1 cellular context compared by ENCODE assay signal in the genomic region with DNA sequence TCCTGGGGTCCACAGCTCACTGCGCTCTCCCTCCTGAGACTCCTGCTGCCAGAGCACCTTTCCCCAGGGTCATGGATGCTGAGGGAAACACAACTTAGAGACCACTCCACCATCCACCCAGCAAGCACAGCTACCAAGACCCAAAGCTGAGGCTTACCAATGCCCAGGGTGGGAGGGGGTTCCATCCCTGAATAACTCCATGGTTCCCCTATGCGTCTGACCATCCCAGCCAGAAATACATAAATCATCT.
TF ChIP-seq lines count a peak whose summit lies in the region.

No MANE protein-coding gene starts in this region.

TF ChIP-seq in H1, 55 proteins besides CTCF, POLR2A, EP300 and RAD21:
- TF ChIP-seq CREB1 (IDR thresholded peaks at IDR 0.05) (no peak), KDM1A (IDR thresholded peaks at IDR 0.05; ENCODE audit: borderline replicate concordance, low read length) (no peak), TEAD4 (IDR thresholded peaks at IDR 0.05; ENCODE audit: low read depth, low read length) (no peak), CBX8 (IDR thresholded peaks at IDR 0.05; ENCODE audit: borderline replicate concordance, low read depth, low read length) (no peak), HDAC6 (IDR thresholded peaks at IDR 0.05; ENCODE audit: low read depth, low read length) (no peak), SP1 (IDR thresholded peaks at IDR 0.05; ENCODE audit: low read depth, low read length) (no peak), TBP (IDR thresholded peaks at IDR 0.05; ENCODE audit: low read depth, low read length) (no peak), EGR1 (IDR thresholded peaks at IDR 0.05; ENCODE audit: borderline replicate concordance, low read depth, low read length) (no peak), RNF2 (IDR thresholded peaks at IDR 0.05; ENCODE audit: borderline replicate concordance, low read depth, low read length, missing control alignments, poor library complexity, severe bottlenecking) (no peak), GTF2F1 (IDR thresholded peaks at IDR 0.05; ENCODE audit: borderline replicate concordance, low read depth, low read length) (no peak), SRF (IDR thresholded peaks at IDR 0.05; ENCODE audit: low read depth, low read length) (no peak), CTBP2 (IDR thresholded peaks at IDR 0.05; ENCODE audit: borderline replicate concordance, insufficient read depth, insufficient read length, low read length) (no peak), SIRT6 (IDR thresholded peaks at IDR 0.05; ENCODE audit: low read length) (no peak), HDAC2 (IDR thresholded peaks at IDR 0.05; ENCODE audit: borderline replicate concordance in 1 of 2, low read depth in 2 of 2, low read length in 2 of 2) (no peak), SP4 (IDR thresholded peaks at IDR 0.05; ENCODE audit: low read length) (no peak), POU5F1 (IDR thresholded peaks at IDR 0.05; ENCODE audit: low read depth, low read length) (no peak)
- TF ChIP-seq, protein P1, sequence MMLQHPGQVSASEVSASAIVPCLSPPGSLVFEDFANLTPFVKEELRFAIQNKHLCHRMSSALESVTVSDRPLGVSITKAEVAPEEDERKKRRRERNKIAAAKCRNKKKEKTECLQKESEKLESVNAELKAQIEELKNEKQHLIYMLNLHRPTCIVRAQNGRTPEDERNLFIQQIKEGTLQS (IDR thresholded peaks at IDR 0.05; ENCODE audit: insufficient read depth, low read depth, low read length) = no peak
- TF ChIP-seq, protein P2, sequence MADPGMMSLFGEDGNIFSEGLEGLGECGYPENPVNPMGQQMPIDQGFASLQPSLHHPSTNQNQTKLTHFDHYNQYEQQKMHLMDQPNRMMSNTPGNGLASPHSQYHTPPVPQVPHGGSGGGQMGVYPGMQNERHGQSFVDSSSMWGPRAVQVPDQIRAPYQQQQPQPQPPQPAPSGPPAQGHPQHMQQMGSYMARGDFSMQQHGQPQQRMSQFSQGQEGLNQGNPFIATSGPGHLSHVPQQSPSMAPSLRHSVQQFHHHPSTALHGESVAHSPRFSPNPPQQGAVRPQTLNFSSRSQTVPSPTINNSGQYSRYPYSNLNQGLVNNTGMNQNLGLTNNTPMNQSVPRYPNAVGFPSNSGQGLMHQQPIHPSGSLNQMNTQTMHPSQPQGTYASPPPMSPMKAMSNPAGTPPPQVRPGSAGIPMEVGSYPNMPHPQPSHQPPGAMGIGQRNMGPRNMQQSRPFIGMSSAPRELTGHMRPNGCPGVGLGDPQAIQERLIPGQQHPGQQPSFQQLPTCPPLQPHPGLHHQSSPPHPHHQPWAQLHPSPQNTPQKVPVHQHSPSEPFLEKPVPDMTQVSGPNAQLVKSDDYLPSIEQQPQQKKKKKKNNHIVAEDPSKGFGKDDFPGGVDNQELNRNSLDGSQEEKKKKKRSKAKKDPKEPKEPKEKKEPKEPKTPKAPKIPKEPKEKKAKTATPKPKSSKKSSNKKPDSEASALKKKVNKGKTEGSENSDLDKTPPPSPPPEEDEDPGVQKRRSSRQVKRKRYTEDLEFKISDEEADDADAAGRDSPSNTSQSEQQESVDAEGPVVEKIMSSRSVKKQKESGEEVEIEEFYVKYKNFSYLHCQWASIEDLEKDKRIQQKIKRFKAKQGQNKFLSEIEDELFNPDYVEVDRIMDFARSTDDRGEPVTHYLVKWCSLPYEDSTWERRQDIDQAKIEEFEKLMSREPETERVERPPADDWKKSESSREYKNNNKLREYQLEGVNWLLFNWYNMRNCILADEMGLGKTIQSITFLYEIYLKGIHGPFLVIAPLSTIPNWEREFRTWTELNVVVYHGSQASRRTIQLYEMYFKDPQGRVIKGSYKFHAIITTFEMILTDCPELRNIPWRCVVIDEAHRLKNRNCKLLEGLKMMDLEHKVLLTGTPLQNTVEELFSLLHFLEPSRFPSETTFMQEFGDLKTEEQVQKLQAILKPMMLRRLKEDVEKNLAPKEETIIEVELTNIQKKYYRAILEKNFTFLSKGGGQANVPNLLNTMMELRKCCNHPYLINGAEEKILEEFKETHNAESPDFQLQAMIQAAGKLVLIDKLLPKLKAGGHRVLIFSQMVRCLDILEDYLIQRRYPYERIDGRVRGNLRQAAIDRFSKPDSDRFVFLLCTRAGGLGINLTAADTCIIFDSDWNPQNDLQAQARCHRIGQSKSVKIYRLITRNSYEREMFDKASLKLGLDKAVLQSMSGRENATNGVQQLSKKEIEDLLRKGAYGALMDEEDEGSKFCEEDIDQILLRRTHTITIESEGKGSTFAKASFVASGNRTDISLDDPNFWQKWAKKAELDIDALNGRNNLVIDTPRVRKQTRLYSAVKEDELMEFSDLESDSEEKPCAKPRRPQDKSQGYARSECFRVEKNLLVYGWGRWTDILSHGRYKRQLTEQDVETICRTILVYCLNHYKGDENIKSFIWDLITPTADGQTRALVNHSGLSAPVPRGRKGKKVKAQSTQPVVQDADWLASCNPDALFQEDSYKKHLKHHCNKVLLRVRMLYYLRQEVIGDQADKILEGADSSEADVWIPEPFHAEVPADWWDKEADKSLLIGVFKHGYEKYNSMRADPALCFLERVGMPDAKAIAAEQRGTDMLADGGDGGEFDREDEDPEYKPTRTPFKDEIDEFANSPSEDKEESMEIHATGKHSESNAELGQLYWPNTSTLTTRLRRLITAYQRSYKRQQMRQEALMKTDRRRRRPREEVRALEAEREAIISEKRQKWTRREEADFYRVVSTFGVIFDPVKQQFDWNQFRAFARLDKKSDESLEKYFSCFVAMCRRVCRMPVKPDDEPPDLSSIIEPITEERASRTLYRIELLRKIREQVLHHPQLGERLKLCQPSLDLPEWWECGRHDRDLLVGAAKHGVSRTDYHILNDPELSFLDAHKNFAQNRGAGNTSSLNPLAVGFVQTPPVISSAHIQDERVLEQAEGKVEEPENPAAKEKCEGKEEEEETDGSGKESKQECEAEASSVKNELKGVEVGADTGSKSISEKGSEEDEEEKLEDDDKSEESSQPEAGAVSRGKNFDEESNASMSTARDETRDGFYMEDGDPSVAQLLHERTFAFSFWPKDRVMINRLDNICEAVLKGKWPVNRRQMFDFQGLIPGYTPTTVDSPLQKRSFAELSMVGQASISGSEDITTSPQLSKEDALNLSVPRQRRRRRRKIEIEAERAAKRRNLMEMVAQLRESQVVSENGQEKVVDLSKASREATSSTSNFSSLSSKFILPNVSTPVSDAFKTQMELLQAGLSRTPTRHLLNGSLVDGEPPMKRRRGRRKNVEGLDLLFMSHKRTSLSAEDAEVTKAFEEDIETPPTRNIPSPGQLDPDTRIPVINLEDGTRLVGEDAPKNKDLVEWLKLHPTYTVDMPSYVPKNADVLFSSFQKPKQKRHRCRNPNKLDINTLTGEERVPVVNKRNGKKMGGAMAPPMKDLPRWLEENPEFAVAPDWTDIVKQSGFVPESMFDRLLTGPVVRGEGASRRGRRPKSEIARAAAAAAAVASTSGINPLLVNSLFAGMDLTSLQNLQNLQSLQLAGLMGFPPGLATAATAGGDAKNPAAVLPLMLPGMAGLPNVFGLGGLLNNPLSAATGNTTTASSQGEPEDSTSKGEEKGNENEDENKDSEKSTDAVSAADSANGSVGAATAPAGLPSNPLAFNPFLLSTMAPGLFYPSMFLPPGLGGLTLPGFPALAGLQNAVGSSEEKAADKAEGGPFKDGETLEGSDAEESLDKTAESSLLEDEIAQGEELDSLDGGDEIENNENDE (IDR thresholded peaks at IDR 0.05; ENCODE audit: insufficient replicate concordance, low read length) = no peak
- TF ChIP-seq, protein P3, sequence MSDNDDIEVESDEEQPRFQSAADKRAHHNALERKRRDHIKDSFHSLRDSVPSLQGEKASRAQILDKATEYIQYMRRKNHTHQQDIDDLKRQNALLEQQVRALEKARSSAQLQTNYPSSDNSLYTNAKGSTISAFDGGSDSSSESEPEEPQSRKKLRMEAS (IDR thresholded peaks at IDR 0.05) = no peak
